ENCODE assay signal across 8 cellular contexts in the genomic region with DNA sequence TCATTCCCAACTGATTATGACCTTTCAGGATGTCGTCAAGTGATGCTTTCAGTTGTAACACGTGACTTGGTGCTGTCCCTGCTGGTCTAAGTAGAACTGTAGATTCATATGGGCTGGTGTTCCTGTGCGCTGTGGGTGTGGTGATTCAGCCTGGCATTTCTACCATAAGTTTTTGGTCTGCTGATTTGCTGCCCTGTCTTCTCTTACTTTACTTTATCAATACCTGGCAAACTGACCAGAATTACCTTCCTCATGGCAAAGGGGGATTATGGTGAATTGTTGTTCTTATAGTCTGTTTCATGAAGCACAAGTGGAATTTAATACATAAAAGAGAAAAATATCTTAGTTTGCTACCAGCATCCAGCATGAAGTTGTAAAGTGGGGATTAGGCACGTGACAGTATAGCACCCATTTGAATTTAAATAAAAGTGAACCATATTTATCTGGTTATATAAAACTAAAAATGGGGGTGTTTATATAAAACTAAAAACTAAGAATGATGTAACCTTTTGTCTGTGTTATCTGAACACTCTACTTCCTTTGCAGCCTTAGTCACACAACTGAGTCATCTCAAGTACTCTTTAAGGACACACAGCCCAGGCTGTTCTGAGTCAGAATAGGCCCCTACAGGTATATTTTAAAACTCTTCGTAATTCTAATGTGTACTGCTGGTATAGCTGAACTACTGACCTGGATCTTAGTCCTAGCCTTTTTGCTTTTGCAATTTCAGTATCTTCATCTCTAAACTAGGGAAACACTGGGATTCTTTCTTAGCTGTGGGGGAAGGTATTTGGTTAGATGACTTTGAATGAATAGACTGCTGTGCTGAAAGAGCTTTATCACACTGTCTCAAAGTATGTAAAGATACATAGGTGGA. TPM values are rescaled to one million over a fixed set of nuclear protein-coding genes. Genes with fewer than 3 reads are reported as not detected.
DNase-seq lines count a peak whose midpoint lies in the region; ATAC-seq, FAIRE-seq and TF ChIP-seq lines count a peak whose summit lies in the region.

No MANE protein-coding gene starts in this region.

- H3K36me3 ChIP-seq in tibial nerve = peaks cover 3 to 92% (median 22%) of the 10 kb centered on the region in 3 donors

- H3K4me1 ChIP-seq in tibial nerve = no peaks in the 10 kb centered on the region

- CTCF ChIA-PET in activated CD8-positive, alpha-beta memory T cell treated with anti-CD3 and anti-CD28 coated beads, Interleukin-2, amount 10 ng/mL, durations not matched to agents 7 days and 5 days (lab: Charles Lee) = interaction anchor here (0.9 to 1.4 kb wide), 2 partner anchors 28 to 84 kb away, joined by 3 to 6 read pairs; a partner anchor contains a TSS

- no peak overlapping the region for H3K4me3 Mint-ChIP-seq in activated CD8-positive, alpha-beta memory T cell treated with anti-CD3 and anti-CD28 coated beads, Interleukin-2, amount 10 ng/mL, durations not matched to agents 7 days and 5 days

- H3K27ac Mint-ChIP-seq in activated CD8-positive, alpha-beta memory T cell treated with anti-CD3 and anti-CD28 coated beads, Interleukin-2, amount 10 ng/mL, durations not matched to agents 7 days and 5 days = peak overlapping the region; percentile 93

- peak; percentile 1 for TF ChIP-seq CTCF in AG09309 (IDR thresholded peaks at IDR 0.05; ENCODE audit: control insufficient read depth, insufficient read depth, low read depth, low read length, missing control alignments)
- no peak for TF ChIP-seq CTCF in fibroblast of the aortic adventitia (IDR thresholded peaks at IDR 0.05; ENCODE audit: insufficient read depth, low read length)
- TF ChIP-seq CTCF in tibial nerve (IDR thresholded peaks at IDR 0.05) = no peak

- DNase-seq in AG09309 (ENCODE audit: low read depth) (peak; percentile 85), HTR-8/SVneo (ENCODE audit: insufficient read length, low spot score) (peak; percentile 90), fibroblast of the aortic adventitia (ENCODE audit: low read depth) (peak; percentile 93), smooth muscle cell of the brain vasculature (ENCODE audit: low read depth, low spot score) (peak; percentile 50), DMS 273 treated with DMSO at 0.1 percent for 48 hours (lab: John Stamatoyannopoulos, UW) (no peak), tibial nerve (ENCODE audit: low spot score in 2 of 2) (no peak)
- peak; percentile 71 for DNase-seq in activated CD8-positive, alpha-beta memory T cell treated with anti-CD3 and anti-CD28 coated beads, Interleukin-2, amount 10 ng/mL, durations not matched to agents 7 days and 5 days

- H3K27me3 Mint-ChIP-seq in activated CD8-positive, alpha-beta memory T cell treated with anti-CD3 and anti-CD28 coated beads, Interleukin-2, amount 10 ng/mL, durations not matched to agents 7 days and 5 days = no peaks in the 10 kb centered on the region

- peaks cover 75% of the 10 kb centered on the region for H3K36me3 Mint-ChIP-seq in activated CD8-positive, alpha-beta memory T cell treated with anti-CD3 and anti-CD28 coated beads, Interleukin-2, amount 10 ng/mL, durations not matched to agents 7 days and 5 days

- no peaks in the 10 kb centered on the region for H3K9me3 ChIP-seq in tibial nerve

- peak; percentile 86 for ATAC-seq in GM19452 (IDR thresholded peaks at IDR 0.05; ENCODE audit: unreplicated experiment)
- peak; percentile 99 for ATAC-seq in activated CD8-positive, alpha-beta memory T cell treated with anti-CD3 and anti-CD28 coated beads, Interleukin-2, amount 10 ng/mL, durations not matched to agents 7 days and 5 days

- H3K27me3 ChIP-seq in tibial nerve = no peaks in the 10 kb centered on the region

- peak; percentile 82 for FAIRE-seq in HTR-8/SVneo (lab: Jason Lieb, UNC)

- H3K4me3 ChIP-seq in AG09309 (ENCODE audit: control insufficient read depth, low read depth, low read length) = no peak overlapping the region
- H3K4me3 ChIP-seq in fibroblast of the aortic adventitia (ENCODE audit: low read depth, low read length) = no peak overlapping the region
- H3K4me3 ChIP-seq in tibial nerve = no peak overlapping the region

- TF ChIP-seq EP300 in tibial nerve (IDR thresholded peaks at IDR 0.05) = no peak

- TF ChIP-seq POLR2A in tibial nerve (IDR thresholded peaks at IDR 0.05) = no peak

- H3K4me1 Mint-ChIP-seq in activated CD8-positive, alpha-beta memory T cell treated with anti-CD3 and anti-CD28 coated beads, Interleukin-2, amount 10 ng/mL, durations not matched to agents 7 days and 5 days = peaks cover 29% of the 10 kb centered on the region

- H3K27ac ChIP-seq in tibial nerve = peak overlapping the region in 1 of 4 donors; percentile 0

- no peaks in the 10 kb centered on the region for H3K9me3 Mint-ChIP-seq in activated CD8-positive, alpha-beta memory T cell treated with anti-CD3 and anti-CD28 coated beads, Interleukin-2, amount 10 ng/mL, durations not matched to agents 7 days and 5 days (ENCODE audit: low read depth)

- 81 to 84% methylated on average over 5 of the region's 5 CpGs for WGBS in tibial nerve, 2 donors

RNA-seq across cellular contexts. Expression of a gene that starts 28.3 kb away (rescaled TPM):
- 10 to 100 TPM; 32.6 to 33.1 TPM for total RNA-seq in activated CD8-positive, alpha-beta memory T cell treated with anti-CD3 and anti-CD28 coated beads, Interleukin-2, amount 10 ng/mL, durations not matched to agents 7 days and 5 days
- total RNA-seq in fibroblast of the aortic adventitia (ENCODE audit: low replicate concordance) (21.4 and 52.0 TPM in 2 replicates), tibial nerve (100 to 1,000 TPM in 3 of 4 donors, 10 to 100 TPM in 1; 88.3 to 152 (median 124) TPM)

RNA-seq across cellular contexts. Expression of a gene that starts 28.4 kb away (rescaled TPM):
- 10 to 100 TPM in 1 of 2 experiments, 1 to 10 TPM in 1; 8.8 to 10.3 TPM for total RNA-seq in activated CD8-positive, alpha-beta memory T cell treated with anti-CD3 and anti-CD28 coated beads, Interleukin-2, amount 10 ng/mL, durations not matched to agents 7 days and 5 days
- total RNA-seq in fibroblast of the aortic adventitia (ENCODE audit: low replicate concordance) (17.3 and 26.2 TPM in 2 replicates), tibial nerve (10 to 100 TPM in 3 of 4 donors, 1 to 10 TPM in 1; 7.0 to 31.2 (median 17.4) TPM)

Comparison
In these comparisons a context has a peak if more than half of its experiments do, and no peak if none do; other contexts are left out.
1. DNase-seq: peak in AG09309 (single experiment), HTR-8/SVneo (single experiment), activated CD8-positive, alpha-beta memory T cell treated with anti-CD3 and anti-CD28 coated beads, Interleukin-2, amount 10 ng/mL, durations not matched to agents 7 days and 5 days (single experiment), fibroblast of the aortic adventitia (single experiment) and smooth muscle cell of the brain vasculature (single experiment); none in DMS 273 treated with DMSO at 0.1 percent for 48 hours (single experiment) and tibial nerve (0 of 2).